In the genomic region with DNA sequence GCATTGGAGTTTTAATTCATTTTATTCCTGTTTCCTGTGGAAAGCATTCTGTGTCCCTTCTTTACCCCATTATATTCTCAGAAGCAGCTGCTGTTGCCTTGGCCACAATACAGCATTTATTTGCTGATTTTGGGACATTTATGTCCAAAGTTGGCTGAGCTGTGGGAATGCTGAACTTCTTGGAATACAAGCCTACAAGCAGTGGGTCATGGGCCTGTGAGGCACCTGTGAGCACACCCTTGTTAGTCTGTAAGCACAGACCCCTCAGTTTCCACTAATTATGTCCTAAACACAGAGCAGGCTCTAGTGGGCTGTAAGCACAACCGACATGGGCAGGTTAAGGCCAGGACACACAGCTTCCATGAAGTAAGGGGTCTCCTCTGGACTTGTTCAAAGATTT, we compare ENCODE assay signal across 21 cellular contexts.
A peak's percentile ranks its signal among the peaks of the same experiment; 100 is the strongest.
DNase-seq lines count a peak whose midpoint lies in the region; ATAC-seq and TF ChIP-seq lines count a peak whose summit lies in the region.
"Had no signal": no experiment of that assay in that cellular context is flagged by ENCODE, and none has a peak within 500 bp of the region (broad histone marks: within the 10 kb centered on the region; RNA-seq: fewer than 3 reads in every experiment).

No MANE protein-coding gene starts in this region.

- H3K27ac ChIP-seq in heart right ventricle (peak overlapping the region in 3 of 10 donors; percentile 14 to 39 (median 16)), left ventricle myocardium inferior (replicated peaks) (no peak overlapping the region), trophoblast cell (ENCODE audit: low read depth, low read length) (no peak overlapping the region), testis (no peak overlapping the region)
- H3K27ac ChIP-seq: A549; BLaER1 treated with 17β-estradiol and CSF1 and Interleukin-3, amounts not matched to agents 10 nM and 100 nM had no signal

- H3K9me3 ChIP-seq in heart right ventricle (peaks cover 0 to 11% (median 0%) of the 10 kb centered on the region in 11 donors), left ventricle myocardium inferior (replicated peaks) (peaks cover 14% of the 10 kb centered on the region), trophoblast cell (ENCODE audit: insufficient read depth, low read depth, low read length) (no peaks in the 10 kb centered on the region), testis (no peaks in the 10 kb centered on the region)
- H3K9me3 ChIP-seq: A549, BE2C, HAP-1 had no signal

- 51 to 67% methylated on average over 1 of the region's 1 CpG for WGBS in heart right ventricle, 2 donors
- no CpG with 5 or more reads among the region's 1 CpG for WGBS in trophoblast cell (ENCODE audit: extremely low coverage, insufficient coverage, insufficient read length)
- 65 to 75% methylated on average over 1 of the region's 1 CpG for WGBS in testis, 2 donors

- peak overlapping the region; percentile 53 for H3K9ac ChIP-seq in trophoblast cell (ENCODE audit: low read length)
- H3K9ac ChIP-seq: BLaER1 treated with 17β-estradiol and CSF1 and Interleukin-3, amounts not matched to agents 10 nM and 100 nM had no signal

- no peak overlapping the region for H2AFZ ChIP-seq in trophoblast cell (ENCODE audit: insufficient read depth, low read length, poor library complexity)

- DNase-seq in heart right ventricle (peak in 1 of 2 donors; percentile 14), left ventricle myocardium inferior (no peak), trophoblast cell (no peak), testis (peak; percentile 45), GM13977 (ENCODE audit: low spot score) (no peak)
- no peak for DNase-seq in activated CD4-positive, CD25-positive, alpha-beta regulatory T cell treated with anti-CD3 and anti-CD28 coated beads, Interleukin-2, amount 50 U/mL, for 72 hours
- DNase-seq: 8988T; ACHN; AML-193; BE2C; CD4-positive, alpha-beta T cell; CD8-positive, alpha-beta memory T cell; DMS 273 treated with DMSO at 0.1 percent for 48 hours; DMS79; EL; GDM1; GOT3; HFFc6 had no signal

- H4K91ac ChIP-seq in trophoblast cell (ENCODE audit: low read depth, low read length), result no peak overlapping the region

- in situ Hi-C loops in GM13977 (cut with MboI; ENCODE audit: low pct_unique_long_range_greater_than_20kb, low sequenced_read_pairs, unreplicated experiment), result no loop called here

- no peaks in the 10 kb centered on the region for H3K36me3 ChIP-seq in heart right ventricle
- no peaks in the 10 kb centered on the region for H3K36me3 ChIP-seq in left ventricle myocardium inferior
- H3K36me3 ChIP-seq in trophoblast cell (ENCODE audit: control insufficient read depth in 1 of 2, insufficient read depth in 2 of 2, low read length in 2 of 2), result no peaks in the 10 kb centered on the region
- H3K36me3 ChIP-seq in testis (ENCODE audit: low read depth, missing control alignments), result no peaks in the 10 kb centered on the region
- H3K36me3 ChIP-seq: BE2C; BLaER1 treated with 17β-estradiol and CSF1 and Interleukin-3, amounts not matched to agents 10 nM and 100 nM; HAP-1 had no signal

- H3K4ac ChIP-seq in trophoblast cell (ENCODE audit: low read depth, low read length), result no peak overlapping the region

- H3K4me3 ChIP-seq in heart right ventricle (no peak overlapping the region), left ventricle myocardium inferior (no peak overlapping the region), trophoblast cell (ENCODE audit: low read depth, low read length) (no peak overlapping the region), testis (no peak overlapping the region)
- H3K4me3 ChIP-seq: A549; BLaER1 treated with 17β-estradiol and CSF1 and Interleukin-3, amounts not matched to agents 10 nM and 100 nM; HAP-1 had no signal

- H2BK120ac ChIP-seq in trophoblast cell (ENCODE audit: insufficient read depth, low read length, poor library complexity), result no peak overlapping the region

- no peak overlapping the region for H2AK5ac ChIP-seq in trophoblast cell (ENCODE audit: low read length)

- no peaks in the 10 kb centered on the region for H3K79me2 ChIP-seq in trophoblast cell (ENCODE audit: control insufficient read depth, insufficient read depth, low read length, poor library complexity)

- no peak overlapping the region for H3K4me2 ChIP-seq in trophoblast cell (ENCODE audit: low read length)
- H3K4me2 ChIP-seq: A549; BLaER1 treated with 17β-estradiol and CSF1 and Interleukin-3, amounts not matched to agents 10 nM and 100 nM had no signal

- intact Hi-C loops in heart right ventricle (cut with DNase I) (no loop called here), left ventricle myocardium inferior (cut with micrococcal nuclease) (no loop called here), testis (cut with DNase I; ENCODE audit: low total_unique reads) (no loop called here)

- H3K4me1 ChIP-seq in heart right ventricle (no peaks in the 10 kb centered on the region), left ventricle myocardium inferior (no peaks in the 10 kb centered on the region), trophoblast cell (ENCODE audit: control insufficient read depth in 1 of 2, insufficient read depth in 2 of 2, low read length in 2 of 2) (no peaks in the 10 kb centered on the region), testis (no peaks in the 10 kb centered on the region)
- H3K4me1 ChIP-seq: A549; BE2C; BLaER1 treated with 17β-estradiol and CSF1 and Interleukin-3, amounts not matched to agents 10 nM and 100 nM; HAP-1 had no signal

- H2BK12ac ChIP-seq in trophoblast cell (ENCODE audit: low read length), result no peak overlapping the region

- ATAC-seq in heart right ventricle, result peak in 5 of 8 donors; percentile 29 to 74 (median 46)
- ATAC-seq: A549 had no signal

- no peak overlapping the region for H3K18ac ChIP-seq in trophoblast cell (ENCODE audit: low read length)

- no peak overlapping the region for H4K12ac ChIP-seq in trophoblast cell (ENCODE audit: low read depth, low read length)

- TF ChIP-seq CTCF in heart right ventricle (IDR thresholded peaks at IDR 0.05) (no peak), left ventricle myocardium inferior (IDR thresholded peaks at IDR 0.05; ENCODE audit: borderline replicate concordance) (no peak), testis (IDR thresholded peaks at IDR 0.05) (no peak), GM13977 (IDR thresholded peaks at IDR 0.05; ENCODE audit: extremely low read depth, insufficient read depth, missing control alignments) (no peak)

- no peak overlapping the region for H2BK5ac ChIP-seq in trophoblast cell (ENCODE audit: low read depth, low read length, poor library complexity)

- no peak overlapping the region for H3K23ac ChIP-seq in trophoblast cell (ENCODE audit: low read length)

- H4K8ac ChIP-seq in trophoblast cell (ENCODE audit: low read depth, low read length), result no peak overlapping the region

- no peak overlapping the region for H3K14ac ChIP-seq in trophoblast cell (ENCODE audit: low read length)

- no peaks in the 10 kb centered on the region for H3K79me1 ChIP-seq in trophoblast cell (ENCODE audit: low read length)

- no peak for TF ChIP-seq POLR2A in testis (IDR thresholded peaks at IDR 0.05)

- no peaks in the 10 kb centered on the region for H3K27me3 ChIP-seq in heart right ventricle
- H3K27me3 ChIP-seq in left ventricle myocardium inferior (ENCODE audit: low read depth), result no peaks in the 10 kb centered on the region
- H3K27me3 ChIP-seq in trophoblast cell (ENCODE audit: insufficient read depth, low read length), result no peaks in the 10 kb centered on the region
- H3K27me3 ChIP-seq in testis, result no peaks in the 10 kb centered on the region
- H3K27me3 ChIP-seq: BE2C; BLaER1 treated with 17β-estradiol and CSF1 and Interleukin-3, amounts not matched to agents 10 nM and 100 nM had no signal
